Comparison of ENCODE assay signal across 9 cellular contexts in genomic region chr4:140743194-140743931, GRCh38. TPM values are rescaled to one million over a fixed set of nuclear protein-coding genes. Genes with fewer than 3 reads are reported as not detected.
A peak's percentile ranks its signal among the peaks of the same experiment; 100 is the strongest.
DNase-seq lines count a peak whose midpoint lies in the region; TF ChIP-seq lines count a peak whose summit lies in the region.
"Had no signal": no experiment of that assay in that cellular context is flagged by ENCODE, and none has a peak within 500 bp of the region (broad histone marks: within the 10 kb centered on the region; RNA-seq: fewer than 3 reads in every experiment).

No MANE protein-coding gene starts in this region.

- H3K27ac ChIP-seq in stomach (peak overlapping the region in 4 of 5 donors; percentile 7 to 58 (median 15)), suprapubic skin (no peak overlapping the region)
- H3K27ac ChIP-seq: BLaER1 had no signal

- peaks cover 7% of the 10 kb centered on the region for H3K9me3 Mint-ChIP-seq in HFFc6

- no peak overlapping the region for H3K4me3 ChIP-seq in fibroblast of pulmonary artery (replicated peaks; ENCODE audit: low read depth, low read length)
- no peak overlapping the region for H3K4me3 ChIP-seq in stomach
- no peak overlapping the region for H3K4me3 ChIP-seq in suprapubic skin
- H3K4me3 ChIP-seq: BLaER1 had no signal

- H3K27me3 ChIP-seq in stomach (no peaks in the 10 kb centered on the region), suprapubic skin (no peaks in the 10 kb centered on the region)
- H3K27me3 ChIP-seq: BLaER1 had no signal

- H3K4me1 Mint-ChIP-seq in HFFc6 (ENCODE audit: low read depth): peaks cover 41% of the 10 kb centered on the region

- intact Hi-C loops in stomach (cut with DNase I; ENCODE audit: low total_unique reads): no loop called here

- WGBS in stomach, 5 donors: 26 to 30% (median 28%) methylated on average over 4 of the region's 4 CpGs
- 28% methylated on average over 4 of the region's 4 CpGs for WGBS in suprapubic skin

- H3K9me3 ChIP-seq in stomach (no peaks in the 10 kb centered on the region), suprapubic skin (no peaks in the 10 kb centered on the region)

- H3K27ac Mint-ChIP-seq in HFFc6: peak overlapping the region; percentile 64

- DNase-seq in NCI-H146 (lab: John Stamatoyannopoulos, UW) (peak; percentile 24), NCI-H146 treated with DMSO at 0.1 percent for 48 hours (lab: John Stamatoyannopoulos, UW; ENCODE audit: unreplicated experiment) (no peak), HFFc6 (peak; percentile 35), NCI-H526 (lab: John Stamatoyannopoulos, UW) (peak; percentile 19 to 52), fibroblast of pulmonary artery (ENCODE audit: low read depth) (peak; percentile 29), stomach (no peak), NCI-H1694 treated with DMSO at 0.1 percent for 48 hours (lab: John Stamatoyannopoulos, UW) (no peak), suprapubic skin (ENCODE audit: low spot score in 2 of 2) (no peak)

- no peaks in the 10 kb centered on the region for H3K36me3 ChIP-seq in stomach
- H3K36me3 ChIP-seq in suprapubic skin: no peaks in the 10 kb centered on the region
- H3K36me3 ChIP-seq: BLaER1 had no signal

- no peak for TF ChIP-seq EP300 in stomach (IDR thresholded peaks at IDR 0.05)
- TF ChIP-seq EP300 in suprapubic skin (IDR thresholded peaks at IDR 0.05): no peak

- H3K27me3 Mint-ChIP-seq in HFFc6 (ENCODE audit: insufficient read depth): no peaks in the 10 kb centered on the region

- H3K4me3 Mint-ChIP-seq in HFFc6: no peak overlapping the region

- peak; percentile 63; the same call in 1 of the 2 replicates for TF ChIP-seq CTCF in HFFc6 (IDR thresholded peaks at IDR 0.05)
- TF ChIP-seq CTCF in fibroblast of pulmonary artery (IDR thresholded peaks at IDR 0.05; ENCODE audit: low read length, missing control alignments): peak; percentile 23
- TF ChIP-seq CTCF in stomach (IDR thresholded peaks at IDR 0.05): peak in 1 of 7 experiments; percentile 34
- TF ChIP-seq CTCF in suprapubic skin (IDR thresholded peaks at IDR 0.05): no peak

- TF ChIP-seq POLR2A in stomach (IDR thresholded peaks at IDR 0.05) (no peak), suprapubic skin (IDR thresholded peaks at IDR 0.05) (no peak)

- H3K4me1 ChIP-seq in stomach: peaks cover 15 to 43% (median 23%) of the 10 kb centered on the region in 4 donors
- H3K4me1 ChIP-seq in suprapubic skin: peaks cover 14% of the 10 kb centered on the region
- H3K4me1 ChIP-seq: BLaER1 had no signal

- H3K36me3 Mint-ChIP-seq in HFFc6 (ENCODE audit: low read depth): peaks cover 8% of the 10 kb centered on the region

RNA-seq across cellular contexts. Expression of gene TBC1D9, which starts 12.8 kb away (rescaled TPM):
- 10 to 100 TPM; 16.3 to 18.8 (median 18.1) TPM for total RNA-seq in HFFc6 (2021; fragmentation: NEBNext Ultra II Directional; extraction: Animal tissue kit (Norgen Biotek cat#: 25700))
- total RNA-seq in stomach (10 to 100 TPM; 12.1 to 38.2 (median 19.4) TPM), suprapubic skin (1 to 10 TPM; 5.7 to 9.8 (median 8.9) TPM)
- polyA plus RNA-seq in stomach: 10 to 100 TPM in 2 of 3 donors, 1 to 10 TPM in 1; 4.9 to 12.2 (median 11.5) TPM

Comparison
In these comparisons a context has a peak if more than half of its experiments do, and no peak if none do; other contexts are left out.
1. DNase-seq: peak in NCI-H146 (single experiment), HFFc6 (single experiment), NCI-H526 (2 of 2) and fibroblast of pulmonary artery (single experiment); none in NCI-H146 treated with DMSO at 0.1 percent for 48 hours (single experiment), stomach (single experiment), NCI-H1694 treated with DMSO at 0.1 percent for 48 hours (single experiment) and suprapubic skin (0 of 2).
2. CTCF ChIP-seq: peak in HFFc6 (single experiment) and fibroblast of pulmonary artery (single experiment); none in suprapubic skin (0 of 2).